8 cellular contexts compared by ENCODE assay signal in genomic region chr11:123431619-123432018, GRCh38. TPM values are rescaled to one million over a fixed set of nuclear protein-coding genes. Genes with fewer than 3 reads are reported as not detected.
DNase-seq lines count a peak whose midpoint lies in the region; ATAC-seq and TF ChIP-seq lines count a peak whose summit lies in the region.

No MANE protein-coding gene starts in this region.

- no peaks in the 10 kb centered on the region for H3K9me3 ChIP-seq in DND-41 (ENCODE audit: insufficient read depth, low read length, severe bottlenecking)
- H3K9me3 ChIP-seq in colonic mucosa = no peaks in the 10 kb centered on the region
- no peaks in the 10 kb centered on the region for H3K9me3 ChIP-seq in neuronal stem cell (replicated peaks in 1 of 2; ENCODE audit: control insufficient read depth in 2 of 2, insufficient read depth in 1 of 2, low read depth in 1 of 2, low read length in 2 of 2)

- DNase-seq in DND-41 (peak; percentile 19), MV-4-11 (lab: John Stamatoyannopoulos, UW) (peak; percentile 44), colonic mucosa (no peak), neuronal stem cell (ENCODE audit: low spot score) (no peak), SHP77 treated with DMSO at 0.1 percent for 48 hours (lab: John Stamatoyannopoulos, UW) (no peak)
- DNase-seq in stimulated activated naive CD4-positive, alpha-beta T cell (lab: John Stamatoyannopoulos, UW) = no peak

- H2AFZ ChIP-seq in DND-41 (ENCODE audit: low read depth, low read length) (peak overlapping the region; percentile 81), neuronal stem cell (ENCODE audit: low read length) (no peak overlapping the region)

- peaks cover 4% of the 10 kb centered on the region; the same call in 1 of the 2 replicates for H4K20me1 ChIP-seq in DND-41 (ENCODE audit: insufficient read depth, low read length)

- no peak overlapping the region for H4K8ac ChIP-seq in neuronal stem cell (ENCODE audit: low read depth, low read length)

- H2BK120ac ChIP-seq in neuronal stem cell (ENCODE audit: low read depth, low read length) = no peak overlapping the region

- H3K23ac ChIP-seq in neuronal stem cell (ENCODE audit: low read depth, low read length, poor library complexity) = no peak overlapping the region

- ATAC-seq in DND-41 (ENCODE audit: insufficient read depth, low read depth) = no peak
- ATAC-seq in GM18861 (IDR thresholded peaks at IDR 0.05; ENCODE audit: unreplicated experiment) = no peak
- ATAC-seq in HG02642 (IDR thresholded peaks at IDR 0.05; ENCODE audit: poor library complexity, unreplicated experiment) = no peak

- no peak overlapping the region for H2AK5ac ChIP-seq in neuronal stem cell (ENCODE audit: low read depth, low read length)

- WGBS in neuronal stem cell (ENCODE audit: extremely low coverage in 2 of 2, insufficient read length in 2 of 2, insufficient replicate concordance in 1 of 2), 2 donors = no CpG with 5 or more reads among the region's 7 CpGs

- H2BK5ac ChIP-seq in neuronal stem cell (ENCODE audit: low read length) = no peak overlapping the region

- H3K4ac ChIP-seq in neuronal stem cell (ENCODE audit: low read length) = no peak overlapping the region

- no peak overlapping the region for H2BK15ac ChIP-seq in neuronal stem cell (ENCODE audit: low read length)

- H3K4me1 ChIP-seq in DND-41 (ENCODE audit: insufficient read depth, low read length) (peaks cover 33% of the 10 kb centered on the region), colonic mucosa (no peaks in the 10 kb centered on the region), neuronal stem cell (ENCODE audit: control insufficient read depth in 2 of 2, insufficient read depth in 1 of 2, low read depth in 1 of 2, low read length in 2 of 2) (peaks cover 1 to 14% of the 10 kb centered on the region in 2 donors)

- H3K79me1 ChIP-seq in neuronal stem cell (ENCODE audit: low read depth, low read length) = peaks cover 13% of the 10 kb centered on the region

- no peak overlapping the region for H2BK12ac ChIP-seq in neuronal stem cell (ENCODE audit: low read length)

- H3K27ac ChIP-seq in DND-41 (ENCODE audit: low read length) (peak overlapping the region; percentile 69), colonic mucosa (no peak overlapping the region), neuronal stem cell (replicated peaks; ENCODE audit: low read length) (no peak overlapping the region)

- H3K4me3 ChIP-seq in DND-41 (ENCODE audit: low read depth in 1 of 2, low read length in 2 of 2) (peak overlapping the region; percentile 67 to 69), colonic mucosa (peak overlapping the region; percentile 62), neuronal stem cell (ENCODE audit: low read length in 2 of 2) (peak overlapping the region in 1 of 2 donors; percentile 59)

- H3K18ac ChIP-seq in neuronal stem cell (ENCODE audit: low read length) = no peak overlapping the region

- no peak overlapping the region for H3K14ac ChIP-seq in neuronal stem cell (ENCODE audit: low read length)

- H3K36me3 ChIP-seq in DND-41 (ENCODE audit: insufficient read depth, low read length) (0 out of 2 replicates have a peak, but pooled peaks cover 3% of the 10 kb centered on the region), colonic mucosa (no peaks in the 10 kb centered on the region), neuronal stem cell (replicated peaks in 1 of 2; ENCODE audit: control insufficient read depth in 2 of 2, insufficient read depth in 2 of 2, low read length in 2 of 2) (peaks cover 0 to 3% of the 10 kb centered on the region in 2 donors)

- no peaks in the 10 kb centered on the region for H3K27me3 ChIP-seq in DND-41 (ENCODE audit: insufficient read depth, low read length, poor library complexity)
- no peaks in the 10 kb centered on the region for H3K27me3 ChIP-seq in colonic mucosa
- peaks cover 0 to 60% (median 0%) of the 10 kb centered on the region in 3 experiments for H3K27me3 ChIP-seq in neuronal stem cell (ENCODE audit: control insufficient read depth in 3 of 3, insufficient read depth in 3 of 3, low read depth in 1 of 3, low read length in 3 of 3)

- H4K91ac ChIP-seq in neuronal stem cell (ENCODE audit: low read depth, low read length, poor library complexity) = no peak overlapping the region

- intact Hi-C loops in colonic mucosa (cut with DNase I) = no loop called here

- TF ChIP-seq CTCF in DND-41 (IDR thresholded peaks at IDR 0.05; ENCODE audit: borderline replicate concordance, extremely low read depth, low read length, poor library complexity, severe bottlenecking) = no peak
- TF ChIP-seq CTCF in colonic mucosa (IDR thresholded peaks at IDR 0.05) = no peak

- H3K79me2 ChIP-seq in DND-41 (ENCODE audit: insufficient read depth, low read length) = peaks cover 25% of the 10 kb centered on the region

- H3K4me2 ChIP-seq in DND-41 (ENCODE audit: insufficient read depth, low read length) = peak overlapping the region; percentile 90
- H3K4me2 ChIP-seq in neuronal stem cell (ENCODE audit: insufficient read depth, low read length, poor library complexity, severe bottlenecking) = peak overlapping the region; percentile 87

- peak overlapping the region; percentile 87 for H3K9ac ChIP-seq in DND-41 (ENCODE audit: low read depth, low read length)
- H3K9ac ChIP-seq in colonic mucosa (ENCODE audit: low read depth in 2 of 2, low read length in 2 of 2) = no peak overlapping the region
- H3K9ac ChIP-seq in neuronal stem cell (ENCODE audit: low read depth, low read length, poor library complexity) = no peak overlapping the region

RNA-seq across cellular contexts. Expression of gene GRAMD1B, which starts 1.6 kb away (rescaled TPM):
- total RNA-seq in colonic mucosa = 1 to 10 TPM; 1.7 to 1.9 TPM
- polyA plus RNA-seq in neuronal stem cell (2013, experiment 1 of 2) = 13.1 TPM
- 12.8 TPM for polyA plus RNA-seq in neuronal stem cell (2013, experiment 2 of 2)

Comparison
In these comparisons a context has a peak if more than half of its experiments do, and no peak if none do; other contexts are left out.
1. DNase-seq: peak in DND-41 (single experiment) and MV-4-11 (single experiment); none in colonic mucosa (single experiment), neuronal stem cell (single experiment), stimulated activated naive CD4-positive, alpha-beta T cell (0 of 6) and SHP77 treated with DMSO at 0.1 percent for 48 hours (single experiment).